Comparison of ENCODE assay signal across 13 cellular contexts in the genomic region with DNA sequence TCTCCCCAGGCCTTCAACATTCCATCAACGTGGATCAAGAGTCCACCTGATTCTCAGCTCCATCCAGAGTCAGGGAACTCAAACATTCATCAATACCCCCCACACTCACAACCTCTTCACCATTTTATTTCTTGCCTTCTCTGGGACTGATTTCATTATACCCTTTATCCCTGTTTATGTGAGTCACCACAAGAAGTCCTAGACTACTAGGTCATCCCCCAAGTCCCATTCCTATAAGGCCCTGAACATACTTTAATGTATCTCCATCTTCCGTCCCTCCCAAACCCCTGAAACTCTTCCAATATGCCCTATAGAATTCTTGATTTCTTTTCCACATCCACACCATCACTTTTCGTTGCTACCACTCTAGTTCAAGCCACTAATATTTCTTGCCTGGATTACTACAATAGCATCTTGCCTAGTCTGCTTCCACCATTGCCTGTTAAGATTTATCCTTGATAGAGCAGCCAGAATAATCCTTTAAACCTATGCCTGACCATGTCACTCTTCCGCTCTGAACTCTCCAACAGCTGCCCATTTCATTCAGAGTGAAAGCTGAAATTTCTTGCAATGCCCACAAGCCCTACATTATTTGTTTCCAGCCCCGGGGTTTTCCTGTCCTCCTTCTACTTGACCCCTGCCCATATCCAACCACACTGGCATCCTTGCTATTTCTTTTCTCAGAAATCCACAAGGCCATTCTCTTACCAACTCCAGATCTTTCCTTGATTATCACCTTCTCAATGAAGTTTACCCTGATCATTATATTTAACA. TPM values are rescaled to one million over a fixed set of nuclear protein-coding genes. Genes with fewer than 3 reads are reported as not detected.
DNase-seq lines count a peak whose midpoint lies in the region; ATAC-seq and TF ChIP-seq lines count a peak whose summit lies in the region.
"Had no signal": no experiment of that assay in that cellular context is flagged by ENCODE, and none has a peak within 500 bp of the region (broad histone marks: within the 10 kb centered on the region; RNA-seq: fewer than 3 reads in every experiment).

No MANE protein-coding gene starts in this region.

- POLR2A ChIA-PET in Panc1 (lab: Charles Lee), result no interaction called here

- no peak overlapping the region for H3K4me2 ChIP-seq in mesenchymal stem cell (ENCODE audit: low read length, poor library complexity, severe bottlenecking)
- H3K4me2 ChIP-seq: BLaER1 treated with 17β-estradiol and CSF1 and Interleukin-3, amounts not matched to agents 10 nM and 100 nM had no signal

- H2BK120ac ChIP-seq in mesenchymal stem cell (ENCODE audit: low read depth, low read length), result no peak overlapping the region

- no peak overlapping the region for H4K91ac ChIP-seq in mesenchymal stem cell (ENCODE audit: low read length)

- no peaks in the 10 kb centered on the region for H3K79me1 ChIP-seq in mesenchymal stem cell (replicated peaks; ENCODE audit: low read length, poor library complexity, severe bottlenecking)

- no peak overlapping the region for H3K9ac ChIP-seq in mesenchymal stem cell (ENCODE audit: low read length)
- H3K9ac ChIP-seq: BLaER1 treated with 17β-estradiol and CSF1 and Interleukin-3, amounts not matched to agents 10 nM and 100 nM had no signal

- no peak overlapping the region for H2AFZ ChIP-seq in mesenchymal stem cell (ENCODE audit: low read depth, low read length)

- H3K36me3 ChIP-seq in Panc1 (ENCODE audit: control insufficient read depth, insufficient read depth, low read length), result no peaks in the 10 kb centered on the region
- no peaks in the 10 kb centered on the region for H3K36me3 ChIP-seq in mesenchymal stem cell (ENCODE audit: control insufficient read depth in 1 of 2, insufficient read depth in 2 of 2, low read depth in 1 of 2, low read length in 2 of 2)
- H3K36me3 ChIP-seq in suprapubic skin, result no peaks in the 10 kb centered on the region
- H3K36me3 ChIP-seq: BLaER1 treated with 17β-estradiol and CSF1 and Interleukin-3, amounts not matched to agents 10 nM and 100 nM; HAP-1 had no signal

- peaks cover 23% of the 10 kb centered on the region; the same call in 1 of the 2 replicates for H3K9me3 ChIP-seq in Panc1 (ENCODE audit: control insufficient read depth, insufficient read depth, low read depth, low read length)
- H3K9me3 ChIP-seq in mesenchymal stem cell (ENCODE audit: control insufficient read depth, low read length), result peaks cover 10% of the 10 kb centered on the region
- peaks cover 9% of the 10 kb centered on the region for H3K9me3 ChIP-seq in suprapubic skin

- WGBS in mesenchymal stem cell, result 79% methylated on average over 5 of the region's 5 CpGs
- 86% methylated on average over 5 of the region's 5 CpGs for WGBS in suprapubic skin

- no peak overlapping the region for H3K18ac ChIP-seq in mesenchymal stem cell (ENCODE audit: low read depth in 1 of 2, low read length in 2 of 2)

- no peak overlapping the region for H2BK5ac ChIP-seq in mesenchymal stem cell (ENCODE audit: low read depth, low read length, poor library complexity, severe bottlenecking)

- 0 out of 2 replicates have a peak, but pooled peaks have one; percentile 7 for TF ChIP-seq CTCF in Panc1 (IDR thresholded peaks at IDR 0.05)
- no peak for TF ChIP-seq CTCF in suprapubic skin (IDR thresholded peaks at IDR 0.05)

- TF ChIP-seq POLR2A in suprapubic skin (IDR thresholded peaks at IDR 0.05), result no peak

- CTCF ChIA-PET in Panc1 (lab: Charles Lee), result no interaction called here

- H3K4me3 ChIP-seq in Panc1 (ENCODE audit: low read depth in 2 of 2, low read length in 2 of 2) (no peak overlapping the region), mesenchymal stem cell (ENCODE audit: insufficient read depth in 1 of 2, low read depth in 1 of 2, low read length in 2 of 2) (no peak overlapping the region), suprapubic skin (no peak overlapping the region)
- H3K4me3 ChIP-seq: BLaER1 treated with 17β-estradiol and CSF1 and Interleukin-3, amounts not matched to agents 10 nM and 100 nM; HAP-1; K562 had no signal

- TF ChIP-seq EP300 in suprapubic skin (IDR thresholded peaks at IDR 0.05), result no peak

- H2BK12ac ChIP-seq in mesenchymal stem cell (ENCODE audit: low read length in 2 of 2), result no peak overlapping the region

- DNase-seq in HCEC 1CT (peak; percentile 21), Panc1 (ENCODE audit: low read depth, low spot score) (no peak), mesenchymal stem cell (peak; percentile 45), DMS 273 treated with DMSO at 0.1 percent for 48 hours (lab: John Stamatoyannopoulos, UW) (no peak), NCI-H1105 (lab: John Stamatoyannopoulos, UW) (no peak), suprapubic skin (ENCODE audit: low spot score in 2 of 2) (no peak), NCI-H1436 treated with DMSO at 0.1 percent for 48 hours (lab: John Stamatoyannopoulos, UW) (no peak)
- DNase-seq: ACHN; CD4-positive, CD25-positive, alpha-beta regulatory T cell; DMS79 had no signal

- no peak overlapping the region for H3K4ac ChIP-seq in mesenchymal stem cell (ENCODE audit: low read depth in 1 of 2, low read length in 2 of 2)

- H3K27ac ChIP-seq in Panc1 (ENCODE audit: low read length) (no peak overlapping the region), mesenchymal stem cell (ENCODE audit: low read length, poor library complexity, severe bottlenecking) (no peak overlapping the region), suprapubic skin (no peak overlapping the region)
- H3K27ac ChIP-seq: BLaER1 treated with 17β-estradiol and CSF1 and Interleukin-3, amounts not matched to agents 10 nM and 100 nM had no signal

- intact Hi-C loops in Panc1 (cut with micrococcal nuclease; ENCODE audit: unreplicated experiment), result no loop called here

- no peak overlapping the region for H4K8ac ChIP-seq in mesenchymal stem cell (ENCODE audit: low read length)

- no peak overlapping the region for H3K23ac ChIP-seq in mesenchymal stem cell (ENCODE audit: low read length in 2 of 2)

- no TSS peak for BruUV-seq in Panc1 (replicated peaks; lab: Mats Ljungman, UMichigan)

- H3K14ac ChIP-seq in mesenchymal stem cell (ENCODE audit: low read length in 2 of 2), result no peak overlapping the region

- H3K27me3 ChIP-seq in Panc1 (ENCODE audit: control insufficient read depth, insufficient read depth, low read length) (no peaks in the 10 kb centered on the region), mesenchymal stem cell (ENCODE audit: control insufficient read depth in 1 of 2, insufficient read depth in 1 of 2, low read length in 2 of 2) (no peaks in the 10 kb centered on the region), suprapubic skin (no peaks in the 10 kb centered on the region)
- H3K27me3 ChIP-seq: BLaER1 treated with 17β-estradiol and CSF1 and Interleukin-3, amounts not matched to agents 10 nM and 100 nM had no signal

- in situ Hi-C loops in Panc1 (cut with HindIII; ENCODE audit: low pct_unique_long_range_greater_than_20kb, low sequenced_read_pairs), result no loop called here

- H2AK5ac ChIP-seq in mesenchymal stem cell (ENCODE audit: low read length, severe bottlenecking), result no peak overlapping the region

- 0 out of 2 replicates have a peak, but pooled peaks have one; percentile 26 for ATAC-seq in Panc1
- ATAC-seq: K562 had no signal

- H2BK15ac ChIP-seq in mesenchymal stem cell (ENCODE audit: low read depth, poor library complexity, severe bottlenecking), result no peak overlapping the region

- no peaks in the 10 kb centered on the region for H3K4me1 ChIP-seq in Panc1 (ENCODE audit: control insufficient read depth, insufficient read depth, low read length)
- H3K4me1 ChIP-seq in mesenchymal stem cell (ENCODE audit: control insufficient read depth, insufficient read depth, low read depth, low read length), result no peaks in the 10 kb centered on the region
- H3K4me1 ChIP-seq in suprapubic skin, result no peaks in the 10 kb centered on the region
- H3K4me1 ChIP-seq: BLaER1 treated with 17β-estradiol and CSF1 and Interleukin-3, amounts not matched to agents 10 nM and 100 nM; HAP-1 had no signal

RNA-seq across cellular contexts. Expression of gene SAMD13, which starts 9.4 kb away (rescaled TPM):
- total RNA-seq in Panc1 (2021; ENCODE audit: unreplicated experiment), result 2.2 TPM
- polyA plus RNA-seq in Panc1 (2012; ENCODE audit: insufficient read length), result 1.0 TPM
- 0.59 TPM for polyA plus RNA-seq in mesenchymal stem cell (2013, experiment 1 of 2)
- 0.48 TPM for polyA plus RNA-seq in mesenchymal stem cell (2013, experiment 2 of 2)
- 1 to 10 TPM in 3 of 4 donors, under 1 TPM in 1; 0.89 to 2.9 (median 1.5) TPM for total RNA-seq in suprapubic skin
- total RNA-seq: CD4-positive, CD25-positive, alpha-beta regulatory T cell had no signal

Comparison
In these comparisons a context has a peak if more than half of its experiments do, and no peak if none do; other contexts are left out.
1. DNase-seq: peak in HCEC 1CT (single experiment) and mesenchymal stem cell (single experiment); none in Panc1 (single experiment), DMS 273 treated with DMSO at 0.1 percent for 48 hours (single experiment), NCI-H1105 (single experiment), suprapubic skin (0 of 2) and NCI-H1436 treated with DMSO at 0.1 percent for 48 hours (single experiment).